Comparison of ENCODE assay signal across 22 cellular contexts in the genomic region with DNA sequence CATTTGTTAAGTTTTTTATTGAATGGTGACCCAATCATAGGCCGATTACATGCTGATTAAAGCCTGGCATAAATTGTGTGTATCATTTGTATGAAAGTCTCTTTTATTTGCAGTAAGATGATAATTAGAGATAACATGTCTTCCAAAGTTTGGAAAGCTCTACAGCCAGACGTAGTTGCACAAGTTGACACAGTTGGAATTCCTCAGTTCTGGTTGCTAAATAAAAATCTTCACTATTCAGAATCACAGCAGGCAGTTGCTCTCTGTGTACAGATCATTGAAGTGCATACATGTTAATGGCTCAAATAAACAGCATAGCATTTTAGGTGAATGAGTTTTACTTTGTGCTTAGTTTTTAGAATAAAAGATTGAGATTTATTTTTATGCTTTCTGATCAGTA.
"Had no signal": no experiment of that assay in that cellular context is flagged by ENCODE, and none has a peak within 500 bp of the region (broad histone marks: within the 10 kb centered on the region; RNA-seq: fewer than 3 reads in every experiment).

No MANE protein-coding gene starts in this region.

- H3K27me3 Mint-ChIP-seq: activated B cell treated with CpG ODN at 0.5 μM for 24 hours; activated CD4-positive, alpha-beta memory T cell treated with anti-CD3 and anti-CD28 coated beads, Interleukin-2, amount 10 ng/mL, durations not matched to agents 7 days and 5 days; activated CD8-positive, alpha-beta memory T cell treated with anti-CD3 and anti-CD28 coated beads, Interleukin-2, amount 10 ng/mL, durations not matched to agents 7 days and 5 days; activated naive CD8-positive, alpha-beta T cell; brain; natural killer cell treated with Interleukin-12 subunit alpha and Interleukin-12 subunit beta and Interleukin-15 and Interleukin-18, amount 100 ng/mL, for 72 hours had no signal

- H3K27ac Mint-ChIP-seq: activated B cell treated with CpG ODN at 0.5 μM for 24 hours; activated CD4-positive, alpha-beta memory T cell treated with anti-CD3 and anti-CD28 coated beads, Interleukin-2, amount 10 ng/mL, durations not matched to agents 7 days and 5 days; activated CD8-positive, alpha-beta memory T cell treated with anti-CD3 and anti-CD28 coated beads, Interleukin-2, amount 10 ng/mL, durations not matched to agents 7 days and 5 days; activated naive CD8-positive, alpha-beta T cell; brain; endodermal cell; immature natural killer cell; natural killer cell treated with Interleukin-12 subunit alpha and Interleukin-12 subunit beta and Interleukin-15 and Interleukin-18, amount 100 ng/mL, for 72 hours; stimulated activated effector memory CD8-positive, alpha-beta T cell treated with anti-CD3 and anti-CD28 coated beads, Interleukin-12 subunit alpha, Interleukin-12 subunit beta, amount 100 ng/mL, for 72 hours had no signal

- H3K9me3 Mint-ChIP-seq: activated B cell treated with CpG ODN at 0.5 μM for 24 hours; endodermal cell; natural killer cell treated with Interleukin-12 subunit alpha and Interleukin-12 subunit beta and Interleukin-15 and Interleukin-18, amount 100 ng/mL, for 72 hours had no signal

- ATAC-seq: activated CD8-positive, alpha-beta memory T cell treated with anti-CD3 and anti-CD28 coated beads, Interleukin-2, amount 10 ng/mL, durations not matched to agents 7 days and 5 days; gastroesophageal sphincter; natural killer cell treated with Interleukin-12 subunit alpha and Interleukin-12 subunit beta and Interleukin-15 and Interleukin-18, amount 100 ng/mL, for 72 hours; pancreas; sciatic nerve; stimulated activated effector memory CD8-positive, alpha-beta T cell treated with anti-CD3 and anti-CD28 coated beads, Interleukin-12 subunit alpha, Interleukin-12 subunit beta, amount 100 ng/mL, for 72 hours had no signal

- H3K36me3 Mint-ChIP-seq: activated CD8-positive, alpha-beta memory T cell treated with anti-CD3 and anti-CD28 coated beads, Interleukin-2, amount 10 ng/mL, durations not matched to agents 7 days and 5 days; activated naive CD8-positive, alpha-beta T cell; brain; immature natural killer cell; natural killer cell treated with Interleukin-12 subunit alpha and Interleukin-12 subunit beta and Interleukin-15 and Interleukin-18, amount 100 ng/mL, for 72 hours; stimulated activated effector memory CD8-positive, alpha-beta T cell treated with anti-CD3 and anti-CD28 coated beads, Interleukin-12 subunit alpha, Interleukin-12 subunit beta, amount 100 ng/mL, for 72 hours had no signal

- H3K4me3 Mint-ChIP-seq: activated B cell treated with CpG ODN at 0.5 μM for 24 hours; activated CD4-positive, alpha-beta memory T cell treated with anti-CD3 and anti-CD28 coated beads, Interleukin-2, amount 10 ng/mL, durations not matched to agents 7 days and 5 days; activated CD8-positive, alpha-beta memory T cell treated with anti-CD3 and anti-CD28 coated beads, Interleukin-2, amount 10 ng/mL, durations not matched to agents 7 days and 5 days; activated naive CD8-positive, alpha-beta T cell; brain; endodermal cell; immature natural killer cell; natural killer cell treated with Interleukin-12 subunit alpha and Interleukin-12 subunit beta and Interleukin-15 and Interleukin-18, amount 100 ng/mL, for 72 hours; stimulated activated effector memory CD8-positive, alpha-beta T cell treated with anti-CD3 and anti-CD28 coated beads, Interleukin-12 subunit alpha, Interleukin-12 subunit beta, amount 100 ng/mL, for 72 hours had no signal

- DNase-seq: activated B cell treated with CpG ODN at 0.5 μM for 24 hours; activated CD4-positive, alpha-beta memory T cell treated with anti-CD3 and anti-CD28 coated beads, Interleukin-2, amount 10 ng/mL, durations not matched to agents 7 days and 5 days; activated CD4-positive, alpha-beta T cell treated with anti-CD3 and anti-CD28 coated beads for 48 hours; activated CD8-positive, alpha-beta memory T cell treated with anti-CD3 and anti-CD28 coated beads, Interleukin-2, amount 10 ng/mL, durations not matched to agents 7 days and 5 days; amygdala; central memory CD4-positive, alpha-beta T cell; colonic mucosa; endodermal cell; immature natural killer cell; lower lobe of right lung; pancreas; stimulated activated CD4-positive, alpha-beta T cell treated with anti-CD3 and anti-CD28 coated beads, Interleukin-4, amount 100 ng/mL, for 24 hours; stomach; T-helper 9 cell had no signal

- H3K4me1 Mint-ChIP-seq: activated B cell treated with CpG ODN at 0.5 μM for 24 hours; activated CD4-positive, alpha-beta memory T cell treated with anti-CD3 and anti-CD28 coated beads, Interleukin-2, amount 10 ng/mL, durations not matched to agents 7 days and 5 days; activated CD8-positive, alpha-beta memory T cell treated with anti-CD3 and anti-CD28 coated beads, Interleukin-2, amount 10 ng/mL, durations not matched to agents 7 days and 5 days; stimulated activated effector memory CD8-positive, alpha-beta T cell treated with anti-CD3 and anti-CD28 coated beads, Interleukin-12 subunit alpha, Interleukin-12 subunit beta, amount 100 ng/mL, for 72 hours had no signal

- H3K36me3 ChIP-seq: colonic mucosa, gastroesophageal sphincter, lower lobe of right lung, neutrophil, pancreas, stomach, vagina had no signal

- H3K4me3 ChIP-seq: colonic mucosa, gastroesophageal sphincter, lower lobe of right lung, pancreas, stomach, vagina had no signal

- H3K27me3 ChIP-seq: colonic mucosa, gastroesophageal sphincter, neutrophil, pancreas, stomach, vagina had no signal

- H3K9me3 ChIP-seq: colonic mucosa, gastroesophageal sphincter, lower lobe of right lung, neutrophil, pancreas, stomach, vagina had no signal

- H3K4me1 ChIP-seq: pancreas had no signal

- H3K27ac ChIP-seq: colonic mucosa, gastroesophageal sphincter, lower lobe of right lung, neutrophil, pancreas, stomach, vagina had no signal
